In the genomic region with DNA sequence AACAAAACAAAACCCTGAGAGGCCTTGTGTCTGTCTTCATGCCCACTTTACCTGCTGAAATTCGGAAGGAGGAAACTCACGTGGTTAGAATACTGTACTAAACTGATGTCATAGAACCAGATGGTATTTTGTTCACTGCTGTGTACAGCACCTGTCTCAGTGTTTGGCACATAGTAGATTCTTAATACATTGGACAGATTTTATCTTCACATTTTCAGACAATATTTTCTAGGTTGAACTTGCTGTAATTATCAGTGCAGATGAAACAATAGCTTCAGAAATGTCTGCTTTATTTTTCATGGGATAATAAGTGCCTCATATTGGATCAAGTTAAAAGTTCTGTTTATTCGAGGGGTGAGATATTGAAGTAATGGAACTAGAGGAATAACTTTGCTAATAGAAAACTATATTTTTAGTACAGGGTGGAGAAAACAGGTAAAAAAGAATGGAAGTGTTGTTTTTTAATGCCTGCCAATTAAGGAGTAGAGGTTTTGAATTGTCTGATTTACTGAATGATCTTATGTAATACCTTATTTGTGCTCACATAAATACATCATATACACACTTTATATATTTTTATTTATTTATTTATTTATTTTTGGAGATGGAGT, we compare ENCODE assay signal across 21 cellular contexts.
"Had no signal": no experiment of that assay in that cellular context is flagged by ENCODE, and none has a peak within 500 bp of the region (broad histone marks: within the 10 kb centered on the region; RNA-seq: fewer than 3 reads in every experiment).

No MANE protein-coding gene starts in this region.

- ATAC-seq: activated T-helper 17 cell treated with anti-CD3 and anti-CD28 coated beads, Interleukin-2, amount 50 U/mL, for 72 hours; heart left ventricle; psoas muscle; stimulated activated naive B cell treated with anti-CD40 and anti-IgM and Interleukin-4, amounts not matched to agents 10 μg/mL and 1 μg/mL and 100 μg/mL, for 72 hours; upper lobe of right lung had no signal

- H3K9me3 Mint-ChIP-seq: activated B cell treated with CpG ODN at 0.5 μM for 24 hours; activated CD4-positive, alpha-beta T cell treated with anti-CD3 and anti-CD28 coated beads, Interleukin-2, amount 10 ng/mL, durations not matched to agents 7 days and 5 days; activated T-helper 17 cell treated with anti-CD3 and anti-CD28 coated beads, Interleukin-2, amount 50 U/mL, for 72 hours; stimulated activated naive B cell treated with anti-CD40 and anti-IgM and Interleukin-4, amounts not matched to agents 10 μg/mL and 1 μg/mL and 100 μg/mL, for 72 hours; T-helper 1 cell treated with Interleukin-12 subunit alpha and Interleukin-12 subunit beta and Interleukin-4 antibody, amounts not matched to agents 30 μg/mL and 1 μg/mL, for 36 hours had no signal

- H3K27me3 ChIP-seq: cardiac muscle cell, heart left ventricle, right lobe of liver, spleen, upper lobe of right lung had no signal

- H3K27ac Mint-ChIP-seq: activated B cell treated with CpG ODN at 0.5 μM for 24 hours; activated CD4-positive, alpha-beta T cell treated with anti-CD3 and anti-CD28 coated beads, Interleukin-2, amount 10 ng/mL, durations not matched to agents 7 days and 5 days; activated naive CD8-positive, alpha-beta T cell; activated T-helper 17 cell treated with anti-CD3 and anti-CD28 coated beads, Interleukin-2, amount 50 U/mL, for 72 hours; nephron; stimulated activated naive B cell treated with anti-CD40 and anti-IgM and Interleukin-4, amounts not matched to agents 10 μg/mL and 1 μg/mL and 100 μg/mL, for 72 hours; T-helper 1 cell treated with Interleukin-12 subunit alpha and Interleukin-12 subunit beta and Interleukin-4 antibody, amounts not matched to agents 30 μg/mL and 1 μg/mL, for 36 hours had no signal

- H3K4me1 ChIP-seq: psoas muscle, spleen, upper lobe of right lung had no signal

- FAIRE-seq: frontal cortex, islet of Langerhans, TTC549 had no signal

- H3K4me1 Mint-ChIP-seq: activated B cell treated with CpG ODN at 0.5 μM for 24 hours, nephron had no signal

- H3K9me3 ChIP-seq: heart left ventricle, psoas muscle, right lobe of liver, spleen, upper lobe of right lung had no signal

- H3K27ac ChIP-seq: cardiac muscle cell, coronary artery, heart left ventricle, psoas muscle, spleen, upper lobe of right lung had no signal

- H3K4me3 ChIP-seq: cardiac muscle cell, coronary artery, heart left ventricle, psoas muscle, right lobe of liver, spleen, upper lobe of right lung had no signal

- H3K27me3 Mint-ChIP-seq: activated B cell treated with CpG ODN at 0.5 μM for 24 hours; activated CD4-positive, alpha-beta T cell treated with anti-CD3 and anti-CD28 coated beads, Interleukin-2, amount 10 ng/mL, durations not matched to agents 7 days and 5 days; activated naive CD8-positive, alpha-beta T cell; activated T-helper 17 cell treated with anti-CD3 and anti-CD28 coated beads, Interleukin-2, amount 50 U/mL, for 72 hours; stimulated activated naive B cell treated with anti-CD40 and anti-IgM and Interleukin-4, amounts not matched to agents 10 μg/mL and 1 μg/mL and 100 μg/mL, for 72 hours had no signal

- H3K4me3 Mint-ChIP-seq: activated B cell treated with CpG ODN at 0.5 μM for 24 hours; activated CD4-positive, alpha-beta T cell treated with anti-CD3 and anti-CD28 coated beads, Interleukin-2, amount 10 ng/mL, durations not matched to agents 7 days and 5 days; activated naive CD8-positive, alpha-beta T cell; activated T-helper 17 cell treated with anti-CD3 and anti-CD28 coated beads, Interleukin-2, amount 50 U/mL, for 72 hours; nephron; stimulated activated naive B cell treated with anti-CD40 and anti-IgM and Interleukin-4, amounts not matched to agents 10 μg/mL and 1 μg/mL and 100 μg/mL, for 72 hours; T-helper 1 cell treated with Interleukin-12 subunit alpha and Interleukin-12 subunit beta and Interleukin-4 antibody, amounts not matched to agents 30 μg/mL and 1 μg/mL, for 36 hours had no signal

- DNase-seq: activated B cell treated with CpG ODN at 0.5 μM for 24 hours; activated CD4-positive, alpha-beta T cell treated with anti-CD3 and anti-CD28 coated beads, Interleukin-2, amount 10 ng/mL, durations not matched to agents 7 days and 5 days; aorta; effector CD4-positive, alpha-beta T cell; heart left ventricle; mammary epithelial cell; psoas muscle; right lobe of liver; spleen; stimulated activated CD4-positive, alpha-beta T cell treated with anti-CD3 and anti-CD28 coated beads, Interleukin-1b, Interleukin-23, amount 100 ng/mL, for 48 hours; stimulated activated naive B cell treated with anti-CD40 and anti-IgM and Interleukin-4, amounts not matched to agents 10 μg/mL and 1 μg/mL and 100 μg/mL, for 72 hours; upper lobe of right lung had no signal
